2 cellular contexts compared by ENCODE assay signal in the genomic region with DNA sequence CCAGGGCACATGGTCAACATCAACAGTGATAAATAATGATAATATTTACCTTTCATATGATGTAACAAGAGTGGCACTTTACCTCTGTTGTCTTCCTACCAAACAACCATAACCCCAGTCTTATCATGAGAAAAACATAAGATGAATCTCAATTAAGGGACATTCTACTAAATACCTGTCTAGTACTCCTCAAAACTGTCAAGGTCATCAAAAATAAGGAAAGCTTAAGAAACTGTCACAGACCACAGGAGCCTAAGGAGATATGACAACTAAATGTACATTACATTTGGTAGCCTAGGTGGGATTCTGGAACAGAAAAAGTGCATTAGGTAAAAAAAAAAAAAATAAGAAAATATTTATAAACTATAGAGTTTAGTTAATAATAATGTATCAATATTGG.
TF ChIP-seq lines count a peak whose summit lies in the region.

No MANE protein-coding gene starts in this region.

TF ChIP-seq in HepG2, 621 proteins besides CTCF, POLR2A, EP300 and RAD21:
- TF ChIP-seq, protein P1, sequence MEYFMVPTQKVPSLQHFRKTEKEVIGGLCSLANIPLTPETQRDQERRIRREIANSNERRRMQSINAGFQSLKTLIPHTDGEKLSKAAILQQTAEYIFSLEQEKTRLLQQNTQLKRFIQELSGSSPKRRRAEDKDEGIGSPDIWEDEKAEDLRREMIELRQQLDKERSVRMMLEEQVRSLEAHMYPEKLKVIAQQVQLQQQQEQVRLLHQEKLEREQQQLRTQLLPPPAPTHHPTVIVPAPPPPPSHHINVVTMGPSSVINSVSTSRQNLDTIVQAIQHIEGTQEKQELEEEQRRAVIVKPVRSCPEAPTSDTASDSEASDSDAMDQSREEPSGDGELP (IDR thresholded peaks at IDR 0.05; ENCODE audit: borderline replicate concordance, low read depth), result no peak
- TF ChIP-seq, protein P2, sequence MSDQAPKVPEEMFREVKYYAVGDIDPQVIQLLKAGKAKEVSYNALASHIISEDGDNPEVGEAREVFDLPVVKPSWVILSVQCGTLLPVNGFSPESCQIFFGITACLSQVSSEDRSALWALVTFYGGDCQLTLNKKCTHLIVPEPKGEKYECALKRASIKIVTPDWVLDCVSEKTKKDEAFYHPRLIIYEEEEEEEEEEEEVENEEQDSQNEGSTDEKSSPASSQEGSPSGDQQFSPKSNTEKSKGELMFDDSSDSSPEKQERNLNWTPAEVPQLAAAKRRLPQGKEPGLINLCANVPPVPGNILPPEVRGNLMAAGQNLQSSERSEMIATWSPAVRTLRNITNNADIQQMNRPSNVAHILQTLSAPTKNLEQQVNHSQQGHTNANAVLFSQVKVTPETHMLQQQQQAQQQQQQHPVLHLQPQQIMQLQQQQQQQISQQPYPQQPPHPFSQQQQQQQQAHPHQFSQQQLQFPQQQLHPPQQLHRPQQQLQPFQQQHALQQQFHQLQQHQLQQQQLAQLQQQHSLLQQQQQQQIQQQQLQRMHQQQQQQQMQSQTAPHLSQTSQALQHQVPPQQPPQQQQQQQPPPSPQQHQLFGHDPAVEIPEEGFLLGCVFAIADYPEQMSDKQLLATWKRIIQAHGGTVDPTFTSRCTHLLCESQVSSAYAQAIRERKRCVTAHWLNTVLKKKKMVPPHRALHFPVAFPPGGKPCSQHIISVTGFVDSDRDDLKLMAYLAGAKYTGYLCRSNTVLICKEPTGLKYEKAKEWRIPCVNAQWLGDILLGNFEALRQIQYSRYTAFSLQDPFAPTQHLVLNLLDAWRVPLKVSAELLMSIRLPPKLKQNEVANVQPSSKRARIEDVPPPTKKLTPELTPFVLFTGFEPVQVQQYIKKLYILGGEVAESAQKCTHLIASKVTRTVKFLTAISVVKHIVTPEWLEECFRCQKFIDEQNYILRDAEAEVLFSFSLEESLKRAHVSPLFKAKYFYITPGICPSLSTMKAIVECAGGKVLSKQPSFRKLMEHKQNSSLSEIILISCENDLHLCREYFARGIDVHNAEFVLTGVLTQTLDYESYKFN (CRISPR knock-in tag; conservative IDR thresholded peaks at IDR 0.05), result no peak
- TF ChIP-seq HOXD1 (CRISPR knock-in tag; IDR thresholded peaks at IDR 0.05) (no peak), HMG20B (CRISPR knock-in tag; conservative IDR thresholded peaks at IDR 0.05) (no peak), MAFK (conservative IDR thresholded peaks at IDR 0.05 in 1 of 2, IDR thresholded peaks at IDR 0.05 in 1 of 2; ENCODE audit: low read length in 2 of 2) (peak; percentile 83 to 85), ZNF678 (CRISPR knock-in tag; IDR thresholded peaks at IDR 0.05) (no peak), SNAI1 (CRISPR knock-in tag; IDR thresholded peaks at IDR 0.05; ENCODE audit: borderline replicate concordance) (no peak), BHLHE40 (IDR thresholded peaks at IDR 0.05; ENCODE audit: low read length) (no peak), NR2F1 (CRISPR knock-in tag; IDR thresholded peaks at IDR 0.05) (no peak), PCBP1 (IDR thresholded peaks at IDR 0.05; ENCODE audit: borderline replicate concordance, low read depth, low read length) (no peak), MAFF (IDR thresholded peaks at IDR 0.05; ENCODE audit: low read depth, low read length) (peak; percentile 79), ETV5 (CRISPR knock-in tag; IDR thresholded peaks at IDR 0.05; ENCODE audit: borderline replicate concordance) (no peak), ZNF331 (CRISPR knock-in tag; IDR thresholded peaks at IDR 0.05) (no peak)
- TF ChIP-seq, protein P3, sequence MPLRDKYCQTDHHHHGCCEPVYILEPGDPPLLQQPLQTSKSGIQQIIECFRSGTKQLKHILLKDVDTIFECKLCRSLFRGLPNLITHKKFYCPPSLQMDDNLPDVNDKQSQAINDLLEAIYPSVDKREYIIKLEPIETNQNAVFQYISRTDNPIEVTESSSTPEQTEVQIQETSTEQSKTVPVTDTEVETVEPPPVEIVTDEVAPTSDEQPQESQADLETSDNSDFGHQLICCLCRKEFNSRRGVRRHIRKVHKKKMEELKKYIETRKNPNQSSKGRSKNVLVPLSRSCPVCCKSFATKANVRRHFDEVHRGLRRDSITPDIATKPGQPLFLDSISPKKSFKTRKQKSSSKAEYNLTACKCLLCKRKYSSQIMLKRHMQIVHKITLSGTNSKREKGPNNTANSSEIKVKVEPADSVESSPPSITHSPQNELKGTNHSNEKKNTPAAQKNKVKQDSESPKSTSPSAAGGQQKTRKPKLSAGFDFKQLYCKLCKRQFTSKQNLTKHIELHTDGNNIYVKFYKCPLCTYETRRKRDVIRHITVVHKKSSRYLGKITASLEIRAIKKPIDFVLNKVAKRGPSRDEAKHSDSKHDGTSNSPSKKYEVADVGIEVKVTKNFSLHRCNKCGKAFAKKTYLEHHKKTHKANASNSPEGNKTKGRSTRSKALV (CRISPR knock-in tag; IDR thresholded peaks at IDR 0.05), result no peak
- TF ChIP-seq, protein P4, sequence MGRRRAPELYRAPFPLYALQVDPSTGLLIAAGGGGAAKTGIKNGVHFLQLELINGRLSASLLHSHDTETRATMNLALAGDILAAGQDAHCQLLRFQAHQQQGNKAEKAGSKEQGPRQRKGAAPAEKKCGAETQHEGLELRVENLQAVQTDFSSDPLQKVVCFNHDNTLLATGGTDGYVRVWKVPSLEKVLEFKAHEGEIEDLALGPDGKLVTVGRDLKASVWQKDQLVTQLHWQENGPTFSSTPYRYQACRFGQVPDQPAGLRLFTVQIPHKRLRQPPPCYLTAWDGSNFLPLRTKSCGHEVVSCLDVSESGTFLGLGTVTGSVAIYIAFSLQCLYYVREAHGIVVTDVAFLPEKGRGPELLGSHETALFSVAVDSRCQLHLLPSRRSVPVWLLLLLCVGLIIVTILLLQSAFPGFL (CRISPR knock-in tag; IDR thresholded peaks at IDR 0.05), result no peak
- TF ChIP-seq, protein P5, sequence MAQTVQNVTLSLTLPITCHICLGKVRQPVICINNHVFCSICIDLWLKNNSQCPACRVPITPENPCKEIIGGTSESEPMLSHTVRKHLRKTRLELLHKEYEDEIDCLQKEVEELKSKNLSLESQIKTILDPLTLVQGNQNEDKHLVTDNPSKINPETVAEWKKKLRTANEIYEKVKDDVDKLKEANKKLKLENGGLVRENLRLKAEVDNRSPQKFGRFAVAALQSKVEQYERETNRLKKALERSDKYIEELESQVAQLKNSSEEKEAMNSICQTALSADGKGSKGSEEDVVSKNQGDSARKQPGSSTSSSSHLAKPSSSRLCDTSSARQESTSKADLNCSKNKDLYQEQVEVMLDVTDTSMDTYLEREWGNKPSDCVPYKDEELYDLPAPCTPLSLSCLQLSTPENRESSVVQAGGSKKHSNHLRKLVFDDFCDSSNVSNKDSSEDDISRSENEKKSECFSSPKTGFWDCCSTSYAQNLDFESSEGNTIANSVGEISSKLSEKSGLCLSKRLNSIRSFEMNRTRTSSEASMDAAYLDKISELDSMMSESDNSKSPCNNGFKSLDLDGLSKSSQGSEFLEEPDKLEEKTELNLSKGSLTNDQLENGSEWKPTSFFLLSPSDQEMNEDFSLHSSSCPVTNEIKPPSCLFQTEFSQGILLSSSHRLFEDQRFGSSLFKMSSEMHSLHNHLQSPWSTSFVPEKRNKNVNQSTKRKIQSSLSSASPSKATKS (CRISPR knock-in tag; IDR thresholded peaks at IDR 0.05), result no peak
- TF ChIP-seq, protein P6, sequence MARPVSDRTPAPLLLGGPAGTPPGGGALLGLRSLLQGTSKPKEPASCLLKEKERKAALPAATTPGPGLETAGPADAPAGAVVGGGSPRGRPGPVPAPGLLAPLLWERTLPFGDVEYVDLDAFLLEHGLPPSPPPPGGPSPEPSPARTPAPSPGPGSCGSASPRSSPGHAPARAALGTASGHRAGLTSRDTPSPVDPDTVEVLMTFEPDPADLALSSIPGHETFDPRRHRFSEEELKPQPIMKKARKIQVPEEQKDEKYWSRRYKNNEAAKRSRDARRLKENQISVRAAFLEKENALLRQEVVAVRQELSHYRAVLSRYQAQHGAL (CRISPR knock-in tag; IDR thresholded peaks at IDR 0.05; ENCODE audit: not compliant biosample characterization), result no peak
TF ChIP-seq in HepG2: peak in this region for 2.

TF ChIP-seq in IMR-90, 13 proteins besides CTCF, POLR2A, EP300 and RAD21:
- no peak for TF ChIP-seq RFX5 (IDR thresholded peaks at IDR 0.05; ENCODE audit: low read depth, low read length)
- peak; percentile 81 for TF ChIP-seq MAFK (IDR thresholded peaks at IDR 0.05; ENCODE audit: low read depth, low read length)
